ENCODE assay signal across 8 cellular contexts in the genomic region with DNA sequence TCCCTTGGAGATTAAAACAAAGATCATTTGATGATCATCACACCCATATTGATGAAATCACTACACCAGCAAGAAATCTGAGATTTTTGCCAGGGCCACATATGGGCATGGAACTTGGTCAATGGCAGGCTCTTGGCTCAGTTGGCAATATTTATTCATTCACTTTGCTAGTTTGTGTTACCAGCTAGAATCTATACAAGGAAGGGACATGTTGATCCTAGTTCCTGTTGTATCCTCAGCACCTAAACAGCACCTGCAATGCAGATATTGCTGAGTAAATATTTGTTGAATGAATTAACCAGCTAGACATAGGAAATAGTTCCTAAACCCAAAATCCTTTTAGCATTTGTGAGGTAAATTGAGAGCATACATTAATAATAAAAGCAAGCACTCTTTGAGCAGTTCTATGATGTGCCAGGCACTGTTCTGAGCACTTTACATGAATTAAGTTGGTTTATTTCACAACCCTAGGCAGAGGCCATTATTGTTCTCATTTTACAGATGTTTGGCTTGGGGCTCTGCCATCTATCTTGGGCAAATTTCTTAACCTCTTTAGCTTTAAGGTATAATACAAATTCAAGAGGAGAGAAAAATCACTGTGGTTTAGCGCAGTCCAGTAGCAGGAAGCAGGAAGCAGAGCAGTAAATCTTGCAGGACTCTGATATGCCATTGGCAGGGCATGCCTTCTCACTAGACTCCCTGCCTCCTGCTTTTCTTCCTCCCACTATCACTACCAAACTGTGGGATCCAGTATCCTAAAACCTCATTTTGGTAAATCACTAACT. TPM values are rescaled to one million over a fixed set of nuclear protein-coding genes. Genes with fewer than 3 reads are reported as not detected.
A peak's percentile ranks its signal among the peaks of the same experiment; 100 is the strongest.
DNase-seq lines count a peak whose midpoint lies in the region; ATAC-seq and TF ChIP-seq lines count a peak whose summit lies in the region.

No MANE protein-coding gene starts in this region.

- no peaks in the 10 kb centered on the region for H3K36me3 ChIP-seq in colonic mucosa
- no peaks in the 10 kb centered on the region for H3K36me3 ChIP-seq in neural progenitor cell

- no peaks in the 10 kb centered on the region for H3K4me1 ChIP-seq in colonic mucosa
- H3K4me1 ChIP-seq in neural progenitor cell, result peaks cover 4% of the 10 kb centered on the region

- H3K9me3 Mint-ChIP-seq in Calu3 (ENCODE audit: low read depth, unreplicated experiment), result no peaks in the 10 kb centered on the region
- no peaks in the 10 kb centered on the region for H3K9me3 Mint-ChIP-seq in neural progenitor cell

- H2AFZ ChIP-seq in neural progenitor cell (replicated peaks), result no peak overlapping the region

- CTCF ChIA-PET in Calu3 (lab: Charles Lee), result no interaction called here

- H3K27me3 ChIP-seq in colonic mucosa (no peaks in the 10 kb centered on the region), neural progenitor cell (no peaks in the 10 kb centered on the region)

- H3K4me3 Mint-ChIP-seq in Calu3 (ENCODE audit: low read depth, unreplicated experiment), result peak overlapping the region; percentile 88
- H3K4me3 Mint-ChIP-seq in neural progenitor cell, result peak overlapping the region; percentile 93

- intact Hi-C loops in Calu3 (cut with micrococcal nuclease; ENCODE audit: unreplicated experiment), result loop anchor here (5.0 kb wide), 2 partner anchors 114 to 419 kb away; no protein-coding TSS in a partner anchor
- intact Hi-C loops in colonic mucosa (cut with DNase I), result no loop called here

- H3K27ac ChIP-seq in colonic mucosa (peak overlapping the region; percentile 84), neural progenitor cell (no peak overlapping the region)

- peaks cover 26% of the 10 kb centered on the region for H3K4me1 Mint-ChIP-seq in Calu3 (ENCODE audit: low read depth, unreplicated experiment)
- H3K4me1 Mint-ChIP-seq in neural progenitor cell, result peaks cover 11% of the 10 kb centered on the region

- peak overlapping the region; percentile 82 for H3K4me2 ChIP-seq in neural progenitor cell

- TF ChIP-seq CTCF in Calu3 (IDR thresholded peaks at IDR 0.05; ENCODE audit: unreplicated experiment) (no peak), colonic mucosa (IDR thresholded peaks at IDR 0.05) (no peak), neural progenitor cell (IDR thresholded peaks at IDR 0.05) (no peak)

- no TSS peak for BruUV-seq in Calu3 (replicated peaks; lab: Mats Ljungman, UMichigan)

- H3K36me3 Mint-ChIP-seq in Calu3 (ENCODE audit: insufficient read depth, unreplicated experiment) (peaks cover 19% of the 10 kb centered on the region), neural progenitor cell (peaks cover 5% of the 10 kb centered on the region)

- no peaks in the 10 kb centered on the region for H4K20me1 ChIP-seq in neural progenitor cell (ENCODE audit: low read depth)

- ATAC-seq in HG02571 (IDR thresholded peaks at IDR 0.05; ENCODE audit: unreplicated experiment), result no peak

- H3K27ac Mint-ChIP-seq in Calu3 (ENCODE audit: unreplicated experiment), result no peak overlapping the region
- H3K27ac Mint-ChIP-seq in neural progenitor cell, result no peak overlapping the region

- no peak overlapping the region for H3K9ac ChIP-seq in colonic mucosa (ENCODE audit: low read depth in 2 of 2, low read length in 2 of 2)
- no peak overlapping the region for H3K9ac ChIP-seq in neural progenitor cell

- no peaks in the 10 kb centered on the region for H3K9me3 ChIP-seq in colonic mucosa
- H3K9me3 ChIP-seq in neural progenitor cell (ENCODE audit: low read depth), result no peaks in the 10 kb centered on the region

- H3K4me3 ChIP-seq in colonic mucosa (peak overlapping the region; percentile 57), neural progenitor cell (peak overlapping the region; percentile 64)

- peaks cover 13% of the 10 kb centered on the region for H3F3A ChIP-seq in neural progenitor cell (ENCODE audit: low read depth)

- no peaks in the 10 kb centered on the region for H3K79me2 ChIP-seq in neural progenitor cell (ENCODE audit: low read depth)

- DNase-seq in Calu3, result no peak
- DNase-seq in NCI-H1092 (lab: John Stamatoyannopoulos, UW), result peak; percentile 38
- peak; percentile 45 for DNase-seq in colonic mucosa
- no peak for DNase-seq in neural progenitor cell (ENCODE audit: low spot score)
- no peak for DNase-seq in stimulated activated CD4-positive, alpha-beta T cell treated with anti-CD3 and anti-CD28 coated beads, Interleukin-12 subunit alpha, Interleukin-12 subunit beta, amount 100 ng/mL, for 4 hours
- DNase-seq in mucosa of gallbladder (ENCODE audit: low spot score), result no peak
- no peak for DNase-seq in superior temporal gyrus (ENCODE audit: extremely low spot score)

- H3K27me3 Mint-ChIP-seq in Calu3 (ENCODE audit: unreplicated experiment), result no peaks in the 10 kb centered on the region
- no peaks in the 10 kb centered on the region for H3K27me3 Mint-ChIP-seq in neural progenitor cell (ENCODE audit: insufficient read depth, low read depth)

RNA-seq across cellular contexts. Expression of gene TRIM68, which starts 1.6 kb away (rescaled TPM):
- total RNA-seq in Calu3 (2022) (12.7 and 14.5 TPM in 2 replicates), colonic mucosa (10 to 100 TPM; 13.9 to 20.0 TPM), neural progenitor cell (ENCODE audit: low replicate concordance) (10.5 and 19.5 TPM in 2 replicates), mucosa of gallbladder (24.6 TPM)

RNA-seq across cellular contexts. Expression of gene OR52I1, which starts 12.6 kb away (rescaled TPM):
- total RNA-seq in Calu3 (2022) (not detected in 2 replicates), colonic mucosa (not detected), neural progenitor cell (ENCODE audit: low replicate concordance) (not detected in 2 replicates), mucosa of gallbladder (not detected)

RNA-seq across cellular contexts. Expression of gene OR52I2, which starts 24.9 kb away (rescaled TPM):
- total RNA-seq in Calu3 (2022), result not detected in 2 replicates
- not detected for total RNA-seq in colonic mucosa
- total RNA-seq in neural progenitor cell (ENCODE audit: low replicate concordance), result not detected in 2 replicates
- total RNA-seq in mucosa of gallbladder, result not detected

RNA-seq across cellular contexts. Expression of gene OR51D1, which starts 30.9 kb away (rescaled TPM):
- not detected in 2 replicates for total RNA-seq in Calu3 (2022)
- total RNA-seq in colonic mucosa, result not detected
- total RNA-seq in neural progenitor cell (ENCODE audit: low replicate concordance), result not detected in 2 replicates
- not detected for total RNA-seq in mucosa of gallbladder

RNA-seq across cellular contexts. Expression of gene OR51E1, which starts 37.4 kb away (rescaled TPM):
- not detected in 2 replicates for total RNA-seq in Calu3 (2022)
- 1 to 10 TPM in 1 of 2 donors, under 1 TPM in 1; 0.22 to 1.0 TPM for total RNA-seq in colonic mucosa
- not detected in 2 replicates for total RNA-seq in neural progenitor cell (ENCODE audit: low replicate concordance)
- 0.37 TPM for total RNA-seq in mucosa of gallbladder

Comparison
In these comparisons a context has a peak if more than half of its experiments do, and no peak if none do; other contexts are left out.
1. DNase-seq: peak in NCI-H1092 (single experiment) and colonic mucosa (single experiment); none in Calu3 (single experiment), neural progenitor cell (single experiment), stimulated activated CD4-positive, alpha-beta T cell treated with anti-CD3 and anti-CD28 coated beads, Interleukin-12 subunit alpha, Interleukin-12 subunit beta, amount 100 ng/mL, for 4 hours (single experiment), mucosa of gallbladder (single experiment) and superior temporal gyrus (single experiment).